In genomic region chr4:25310066-25310824, GRCh38 we compare ENCODE assay signal across 9 cellular contexts. TPM values are rescaled to one million over a fixed set of nuclear protein-coding genes. Genes with fewer than 3 reads are reported as not detected.
DNase-seq lines count a peak whose midpoint lies in the region; ATAC-seq, FAIRE-seq and TF ChIP-seq lines count a peak whose summit lies in the region.
"Had no signal": no experiment of that assay in that cellular context is flagged by ENCODE, and none has a peak within 500 bp of the region (broad histone marks: within the 10 kb centered on the region; RNA-seq: fewer than 3 reads in every experiment).

No MANE protein-coding gene starts in this region.

- no peak for FAIRE-seq in HTR-8/SVneo (lab: Jason Lieb, UNC)

- no peaks in the 10 kb centered on the region for H3K9me3 Mint-ChIP-seq in osteocyte (ENCODE audit: unreplicated experiment)

- peak; percentile 62 for ATAC-seq in HG02870 (IDR thresholded peaks at IDR 0.05; ENCODE audit: unreplicated experiment)
- ATAC-seq: HCT116 had no signal

- no peak overlapping the region for H3K4me3 Mint-ChIP-seq in osteocyte (ENCODE audit: unreplicated experiment)

- H3K36me3 Mint-ChIP-seq in osteocyte (ENCODE audit: unreplicated experiment): no peaks in the 10 kb centered on the region

- DNase-seq in GM19238 (ENCODE audit: insufficient read length, low spot score) (peak; percentile 15), NAMALWA (ENCODE audit: low spot score) (peak; percentile 14), pons (ENCODE audit: low spot score) (peak; percentile 26), NCI-H226 (no peak), HTR-8/SVneo (ENCODE audit: insufficient read length, low spot score) (no peak), osteocyte (ENCODE audit: extremely low spot score, unreplicated experiment) (no peak), NCI-H510A (lab: John Stamatoyannopoulos, UW) (no peak)

- H3K27ac Mint-ChIP-seq in osteocyte (ENCODE audit: unreplicated experiment): no peak overlapping the region

- TF ChIP-seq CTCF in osteocyte (IDR thresholded peaks at IDR 0.05): no peak

- H3K27me3 Mint-ChIP-seq in osteocyte (ENCODE audit: unreplicated experiment): no peaks in the 10 kb centered on the region

- peaks cover 13% of the 10 kb centered on the region for H3K4me1 Mint-ChIP-seq in osteocyte (ENCODE audit: unreplicated experiment)

RNA-seq across cellular contexts. Expression of gene ZCCHC4, which starts 2.3 kb away (rescaled TPM):
- total RNA-seq in osteocyte: 9.4 and 9.5 TPM in 2 replicates

Comparison
In these comparisons a context has a peak if more than half of its experiments do, and no peak if none do; other contexts are left out.
1. DNase-seq: peak in GM19238 (single experiment), NAMALWA (single experiment) and pons (single experiment); none in NCI-H226 (single experiment), HTR-8/SVneo (single experiment), osteocyte (single experiment) and NCI-H510A (single experiment).